Comparison of ENCODE assay signal across 20 cellular contexts in the genomic region with DNA sequence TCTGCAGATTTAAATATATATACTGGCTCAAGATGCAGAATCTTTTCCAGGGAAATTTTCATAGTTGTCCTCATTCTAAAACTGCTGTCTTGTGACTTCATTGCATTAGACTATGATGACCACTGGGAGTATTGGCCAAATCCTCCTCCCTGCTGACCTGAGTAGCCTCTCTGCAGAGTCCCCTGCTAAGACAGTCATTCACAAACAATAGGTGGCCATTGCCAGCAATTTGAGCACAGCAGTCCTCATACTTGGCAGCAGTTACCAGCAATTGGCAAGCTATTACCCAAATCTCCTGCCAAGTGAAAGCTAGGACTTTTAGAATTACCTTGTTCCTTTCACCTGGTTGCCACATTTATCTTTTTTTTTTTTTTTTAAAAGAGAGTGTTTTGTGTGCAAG.
DNase-seq lines count a peak whose midpoint lies in the region; ATAC-seq, FAIRE-seq and TF ChIP-seq lines count a peak whose summit lies in the region.
"Had no signal": no experiment of that assay in that cellular context is flagged by ENCODE, and none has a peak within 500 bp of the region (broad histone marks: within the 10 kb centered on the region; RNA-seq: fewer than 3 reads in every experiment).

No MANE protein-coding gene starts in this region.

- H3K36me3 ChIP-seq in liver (ENCODE audit: control insufficient read depth in 4 of 4, insufficient read depth in 3 of 4, low read depth in 1 of 4, low read length in 3 of 4) (no peaks in the 10 kb centered on the region), HepG2 (replicated peaks in 1 of 2; ENCODE audit: control insufficient read depth in 1 of 2, insufficient read depth in 2 of 2, low read length in 2 of 2) (no peaks in the 10 kb centered on the region), iPS-18a (ENCODE audit: control insufficient read depth, low read depth, low read length) (no peaks in the 10 kb centered on the region), vagina (no peaks in the 10 kb centered on the region)

- H3K4me3 ChIP-seq in liver (ENCODE audit: low read depth in 1 of 3, low read length in 3 of 3): no peak overlapping the region
- no peak overlapping the region for H3K4me3 ChIP-seq in HepG2 (replicated peaks in 1 of 3; ENCODE audit: insufficient read depth in 1 of 3, low read depth in 2 of 3, low read length in 3 of 3)
- peak overlapping the region; percentile 14 for H3K4me3 ChIP-seq in iPS-18a (ENCODE audit: low read length)
- H3K4me3 ChIP-seq in vagina: no peak overlapping the region
- H3K4me3 ChIP-seq: coronary artery had no signal

- POLR2A ChIA-PET in HepG2 (lab: Yijun Ruan, JAX): no interaction called here

- peak; percentile 24 to 35 for TF ChIP-seq RAD21 in liver (IDR thresholded peaks at IDR 0.05)
- TF ChIP-seq RAD21 in HepG2 (CRISPR knock-in tag; IDR thresholded peaks at IDR 0.05): no peak

- TF ChIP-seq CTCF in liver (IDR thresholded peaks at IDR 0.05; ENCODE audit: low read depth, low read length, missing input control): no peak
- no peak for TF ChIP-seq CTCF in HepG2 (CRISPR knock-in tag; IDR thresholded peaks at IDR 0.05)
- no peak for TF ChIP-seq CTCF in vagina (IDR thresholded peaks at IDR 0.05)

- no peaks in the 10 kb centered on the region for H3K79me2 ChIP-seq in HepG2 (ENCODE audit: insufficient read depth, low read length)

- H2AFZ ChIP-seq in HepG2 (ENCODE audit: low read length): no peak overlapping the region

- H3K9ac ChIP-seq in liver (ENCODE audit: low read depth in 1 of 2, low read length in 2 of 2) (no peak overlapping the region), HepG2 (ENCODE audit: insufficient read depth, low read depth, low read length) (no peak overlapping the region), iPS-18a (ENCODE audit: low read length) (no peak overlapping the region)

- H3K9me3 ChIP-seq in liver (ENCODE audit: control insufficient read depth in 4 of 4, low read length in 3 of 4): no peaks in the 10 kb centered on the region
- H3K9me3 ChIP-seq in HepG2 (ENCODE audit: low read length): no peaks in the 10 kb centered on the region
- H3K9me3 ChIP-seq in iPS-18a (ENCODE audit: control insufficient read depth, low read depth, low read length): no peaks in the 10 kb centered on the region
- no peaks in the 10 kb centered on the region for H3K9me3 ChIP-seq in vagina
- H3K9me3 ChIP-seq in T-helper 17 cell (ENCODE audit: control insufficient read depth, low read length, poor library complexity, severe bottlenecking): no peaks in the 10 kb centered on the region

- no peak for DNase-seq in HepG2 (ENCODE audit: low spot score)
- DNase-seq in NCI-H69 (lab: John Stamatoyannopoulos, UW): peak; percentile 96
- DNase-seq in vagina (ENCODE audit: extremely low spot score in 2 of 2): no peak
- DNase-seq in T-helper 17 cell: no peak
- no peak for DNase-seq in activated naive CD4-positive, alpha-beta T cell (lab: John Stamatoyannopoulos, UW)
- DNase-seq: ACHN; aorta; CD8-positive, alpha-beta T cell; EL; foreskin melanocyte; HCEC 1CT; islet precursor cell; stimulated activated naive B cell treated with anti-CD40 and anti-IgM and Interleukin-4, amounts not matched to agents 10 μg/mL and 1 μg/mL and 100 μg/mL, for 72 hours; trophoblast cell had no signal

- no peak overlapping the region for H3K27ac Mint-ChIP-seq in T-helper 17 cell
- H3K27ac Mint-ChIP-seq: CD8-positive, alpha-beta T cell; stimulated activated naive B cell treated with anti-CD40 and anti-IgM and Interleukin-4, amounts not matched to agents 10 μg/mL and 1 μg/mL and 100 μg/mL, for 72 hours had no signal

- TF ChIP-seq EP300 in HepG2 (IDR thresholded peaks at IDR 0.05; ENCODE audit: low read depth in 2 of 2, low read length in 2 of 2) (no peak), HepG2 (CRISPR knock-in tag; IDR thresholded peaks at IDR 0.05; ENCODE audit: borderline replicate concordance) (no peak)

- in situ Hi-C loops in HepG2 (cut with HindIII; ENCODE audit: extremely low pct_ligation_motif_present, low pct_unique_long_range_greater_than_20kb): no loop called here

- H3K4me1 ChIP-seq in liver (ENCODE audit: control insufficient read depth in 4 of 4, insufficient read depth in 4 of 4, low read length in 3 of 4) (peaks cover 0 to 4% (median 0%) of the 10 kb centered on the region in 4 donors), HepG2 (ENCODE audit: insufficient read depth, low read length) (no peaks in the 10 kb centered on the region), iPS-18a (ENCODE audit: control insufficient read depth, low read depth, low read length) (peaks cover 51% of the 10 kb centered on the region), vagina (no peaks in the 10 kb centered on the region)

- FAIRE-seq in HepG2 (lab: Jason Lieb, UNC): no peak

- H3K27ac ChIP-seq in liver (ENCODE audit: low read depth in 1 of 2, low read length in 2 of 2) (no peak overlapping the region), HepG2 (ENCODE audit: extremely low read length, insufficient read depth, low read length) (no peak overlapping the region), iPS-18a (ENCODE audit: low read length) (no peak overlapping the region), vagina (no peak overlapping the region)
- H3K27ac ChIP-seq: coronary artery, RWPE1 had no signal

- no peaks in the 10 kb centered on the region for H4K20me1 ChIP-seq in HepG2 (ENCODE audit: insufficient read depth, low read length)

- CTCF ChIA-PET in HepG2 (lab: Yijun Ruan, JAX; ENCODE audit: low intra/inter-chr PET ratio, low total read pairs): no interaction called here

- TF ChIP-seq POLR2A in HepG2 (IDR thresholded peaks at IDR 0.05; ENCODE audit: insufficient read depth in 1 of 2, low read depth in 2 of 2, low read length in 2 of 2) (no peak), vagina (IDR thresholded peaks at IDR 0.05) (no peak)

- no peaks in the 10 kb centered on the region for H3K4me1 Mint-ChIP-seq in T-helper 17 cell
- H3K4me1 Mint-ChIP-seq: stimulated activated naive B cell treated with anti-CD40 and anti-IgM and Interleukin-4, amounts not matched to agents 10 μg/mL and 1 μg/mL and 100 μg/mL, for 72 hours had no signal

- peaks cover 9% of the 10 kb centered on the region for H3K27me3 Mint-ChIP-seq in T-helper 17 cell
- H3K27me3 Mint-ChIP-seq: stimulated activated naive B cell treated with anti-CD40 and anti-IgM and Interleukin-4, amounts not matched to agents 10 μg/mL and 1 μg/mL and 100 μg/mL, for 72 hours had no signal

- no peak overlapping the region for H3K4me2 ChIP-seq in HepG2 (ENCODE audit: low read depth, low read length)

- no peaks in the 10 kb centered on the region for H3K36me3 Mint-ChIP-seq in T-helper 17 cell (ENCODE audit: low read depth)
- H3K36me3 Mint-ChIP-seq: CD8-positive, alpha-beta T cell; stimulated activated naive B cell treated with anti-CD40 and anti-IgM and Interleukin-4, amounts not matched to agents 10 μg/mL and 1 μg/mL and 100 μg/mL, for 72 hours had no signal

- intact Hi-C loops in HepG2 (cut with micrococcal nuclease; ENCODE audit: unreplicated experiment) (no loop called here), vagina (cut with DNase I) (no loop called here)

- H3K4me3 Mint-ChIP-seq in T-helper 17 cell: no peak overlapping the region
- H3K4me3 Mint-ChIP-seq: CD8-positive, alpha-beta T cell; stimulated activated naive B cell treated with anti-CD40 and anti-IgM and Interleukin-4, amounts not matched to agents 10 μg/mL and 1 μg/mL and 100 μg/mL, for 72 hours had no signal

- ATAC-seq in HepG2 (no peak), GM19455 (IDR thresholded peaks at IDR 0.05; ENCODE audit: unreplicated experiment) (no peak), T-helper 17 cell (no peak)
- ATAC-seq: activated CD4-positive, CD25-positive, alpha-beta regulatory T cell treated with anti-CD3 and anti-CD28 coated beads, Interleukin-2, amount 50 U/mL, for 24 hours; CD8-positive, alpha-beta T cell; stimulated activated naive B cell treated with anti-CD40 and anti-IgM and Interleukin-4, amounts not matched to agents 10 μg/mL and 1 μg/mL and 100 μg/mL, for 72 hours had no signal

- no TSS peak for BruUV-seq in HepG2 (replicated peaks; lab: Mats Ljungman, UMichigan)

- H3K27me3 ChIP-seq in liver (ENCODE audit: control insufficient read depth in 4 of 4, insufficient read depth in 4 of 4, low read length in 3 of 4) (no peaks in the 10 kb centered on the region), HepG2 (ENCODE audit: control insufficient read depth in 1 of 2, insufficient read depth in 2 of 2, low read length in 2 of 2) (no peaks in the 10 kb centered on the region), iPS-18a (ENCODE audit: control insufficient read depth, insufficient read depth, low read length) (no peaks in the 10 kb centered on the region), vagina (no peaks in the 10 kb centered on the region)

TF ChIP-seq in liver, 16 proteins besides CTCF, POLR2A, EP300 and RAD21 (continues in another document):
- TF ChIP-seq JUND (IDR thresholded peaks at IDR 0.05) (no peak), RXRA (IDR thresholded peaks at IDR 0.05) (no peak), GABPA (IDR thresholded peaks at IDR 0.05 in 1 of 2, conservative IDR thresholded peaks at IDR 0.05 in 1 of 2) (no peak), FOXA2 (IDR thresholded peaks at IDR 0.05) (no peak), NR2F2 (IDR thresholded peaks at IDR 0.05) (no peak), TAF1 (conservative IDR thresholded peaks at IDR 0.05) (no peak), YY1 (IDR thresholded peaks at IDR 0.05) (no peak)
- TF ChIP-seq, protein P1, sequence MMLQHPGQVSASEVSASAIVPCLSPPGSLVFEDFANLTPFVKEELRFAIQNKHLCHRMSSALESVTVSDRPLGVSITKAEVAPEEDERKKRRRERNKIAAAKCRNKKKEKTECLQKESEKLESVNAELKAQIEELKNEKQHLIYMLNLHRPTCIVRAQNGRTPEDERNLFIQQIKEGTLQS (IDR thresholded peaks at IDR 0.05): no peak

TF ChIP-seq in HepG2, 621 proteins besides CTCF, POLR2A, EP300 and RAD21 (continues in another document):
- TF ChIP-seq ZNF629 (CRISPR knock-in tag; conservative IDR thresholded peaks at IDR 0.05) (no peak), KDM4B (CRISPR knock-in tag; IDR thresholded peaks at IDR 0.05) (no peak), ZNF556 (CRISPR knock-in tag; IDR thresholded peaks at IDR 0.05; ENCODE audit: borderline replicate concordance) (no peak), MAFF (IDR thresholded peaks at IDR 0.05; ENCODE audit: low read depth, low read length) (no peak), ZNF382 (CRISPR knock-in tag; IDR thresholded peaks at IDR 0.05; ENCODE audit: borderline replicate concordance) (no peak), THAP11 (CRISPR knock-in tag; IDR thresholded peaks at IDR 0.05) (no peak), MEF2D (CRISPR knock-in tag; IDR thresholded peaks at IDR 0.05) (no peak), ZNF34 (CRISPR knock-in tag; IDR thresholded peaks at IDR 0.05; ENCODE audit: borderline replicate concordance) (no peak)
